ENCODE assay signal across 8 cellular contexts in genomic region chr7:30136339-30136738, GRCh38. TPM values are rescaled to one million over a fixed set of nuclear protein-coding genes. Genes with fewer than 3 reads are reported as not detected.
DNase-seq lines count a peak whose midpoint lies in the region; ATAC-seq and FAIRE-seq lines count a peak whose summit lies in the region.

No MANE protein-coding gene starts in this region.

- H3K27ac Mint-ChIP-seq in activated T-helper 1 cell treated with anti-CD3 and anti-CD28 coated beads, Interleukin-12 subunit alpha, Interleukin-12 subunit beta, Interleukin-2, Interleukin-4 antibody, amounts not matched to agents 30 ng/mL and 10 ng/mL and 1 ng/mL, durations not matched to agents 14 hours and 24 hours and 36 hours = peak overlapping the region; percentile 80
- H3K27ac Mint-ChIP-seq in stimulated activated naive CD8-positive, alpha-beta T cell treated with anti-CD3 and anti-CD28 coated beads, Interleukin-15, amount 100 ng/mL, for 72 hours = no peak overlapping the region

- intact Hi-C loops in activated T-helper 1 cell treated with anti-CD3 and anti-CD28 coated beads, Interleukin-12 subunit alpha, Interleukin-12 subunit beta, Interleukin-2, Interleukin-4 antibody, amounts not matched to agents 30 ng/mL and 10 ng/mL and 1 ng/mL, durations not matched to agents 14 hours and 24 hours and 36 hours (cut with micrococcal nuclease) = no loop called here

- H3K27me3 Mint-ChIP-seq in activated T-helper 1 cell treated with anti-CD3 and anti-CD28 coated beads, Interleukin-12 subunit alpha, Interleukin-12 subunit beta, Interleukin-2, Interleukin-4 antibody, amounts not matched to agents 30 ng/mL and 10 ng/mL and 1 ng/mL, durations not matched to agents 14 hours and 24 hours and 36 hours (ENCODE audit: insufficient read depth) = peaks cover 11% of the 10 kb centered on the region
- peaks cover 17% of the 10 kb centered on the region for H3K27me3 Mint-ChIP-seq in stimulated activated naive CD8-positive, alpha-beta T cell treated with anti-CD3 and anti-CD28 coated beads, Interleukin-15, amount 100 ng/mL, for 72 hours

- H3K36me3 Mint-ChIP-seq in activated T-helper 1 cell treated with anti-CD3 and anti-CD28 coated beads, Interleukin-12 subunit alpha, Interleukin-12 subunit beta, Interleukin-2, Interleukin-4 antibody, amounts not matched to agents 30 ng/mL and 10 ng/mL and 1 ng/mL, durations not matched to agents 14 hours and 24 hours and 36 hours (ENCODE audit: low read depth) = no peaks in the 10 kb centered on the region

- H3K4me3 Mint-ChIP-seq in activated T-helper 1 cell treated with anti-CD3 and anti-CD28 coated beads, Interleukin-12 subunit alpha, Interleukin-12 subunit beta, Interleukin-2, Interleukin-4 antibody, amounts not matched to agents 30 ng/mL and 10 ng/mL and 1 ng/mL, durations not matched to agents 14 hours and 24 hours and 36 hours = peak overlapping the region; percentile 89
- peak overlapping the region; percentile 85 to 87 for H3K4me3 Mint-ChIP-seq in stimulated activated naive CD8-positive, alpha-beta T cell treated with anti-CD3 and anti-CD28 coated beads, Interleukin-15, amount 100 ng/mL, for 72 hours

- peak overlapping the region; percentile 81 for H3K4me3 ChIP-seq in iPS-18c (ENCODE audit: insufficient read depth, low read depth, low read length)

- no peaks in the 10 kb centered on the region for H3K9me3 Mint-ChIP-seq in activated T-helper 1 cell treated with anti-CD3 and anti-CD28 coated beads, Interleukin-12 subunit alpha, Interleukin-12 subunit beta, Interleukin-2, Interleukin-4 antibody, amounts not matched to agents 30 ng/mL and 10 ng/mL and 1 ng/mL, durations not matched to agents 14 hours and 24 hours and 36 hours
- H3K9me3 Mint-ChIP-seq in stimulated activated naive CD8-positive, alpha-beta T cell treated with anti-CD3 and anti-CD28 coated beads, Interleukin-15, amount 100 ng/mL, for 72 hours = no peaks in the 10 kb centered on the region

- peaks cover 6% of the 10 kb centered on the region for H3K4me1 Mint-ChIP-seq in activated T-helper 1 cell treated with anti-CD3 and anti-CD28 coated beads, Interleukin-12 subunit alpha, Interleukin-12 subunit beta, Interleukin-2, Interleukin-4 antibody, amounts not matched to agents 30 ng/mL and 10 ng/mL and 1 ng/mL, durations not matched to agents 14 hours and 24 hours and 36 hours (ENCODE audit: low read depth)
- peaks cover 10% of the 10 kb centered on the region for H3K4me1 Mint-ChIP-seq in stimulated activated naive CD8-positive, alpha-beta T cell treated with anti-CD3 and anti-CD28 coated beads, Interleukin-15, amount 100 ng/mL, for 72 hours

- FAIRE-seq in HTR-8/SVneo (lab: Jason Lieb, UNC) = no peak

- no peaks in the 10 kb centered on the region for H3K9me3 ChIP-seq in iPS-18c (ENCODE audit: control insufficient read depth, insufficient read depth, low read length)

- peak; percentile 29 to 57 for DNase-seq in NCI-H2081 (lab: John Stamatoyannopoulos, UW)
- DNase-seq in NCI-H2081 treated with DMSO at 0.1 percent for 48 hours (lab: John Stamatoyannopoulos, UW) = no peak
- DNase-seq in activated T-helper 1 cell treated with anti-CD3 and anti-CD28 coated beads, Interleukin-12 subunit alpha, Interleukin-12 subunit beta, Interleukin-2, Interleukin-4 antibody, amounts not matched to agents 30 ng/mL and 10 ng/mL and 1 ng/mL, durations not matched to agents 14 hours and 24 hours and 36 hours (ENCODE audit: low spot score) = no peak
- no peak for DNase-seq in stimulated activated naive CD8-positive, alpha-beta T cell treated with anti-CD3 and anti-CD28 coated beads, Interleukin-15, amount 100 ng/mL, for 72 hours
- no peak for DNase-seq in HTR-8/SVneo (ENCODE audit: insufficient read length, low spot score)

- ATAC-seq in stimulated activated naive CD8-positive, alpha-beta T cell treated with anti-CD3 and anti-CD28 coated beads, Interleukin-15, amount 100 ng/mL, for 72 hours = no peak
- ATAC-seq in HG03565 (IDR thresholded peaks at IDR 0.05; ENCODE audit: unreplicated experiment) (no peak), GM21360 (IDR thresholded peaks at IDR 0.05; ENCODE audit: unreplicated experiment) (no peak)

RNA-seq across cellular contexts. Expression of gene MTURN, which starts 1.6 kb away (rescaled TPM):
- 3.9 and 4.3 TPM in 2 replicates for total RNA-seq in activated T-helper 1 cell treated with anti-CD3 and anti-CD28 coated beads, Interleukin-12 subunit alpha, Interleukin-12 subunit beta, Interleukin-2, Interleukin-4 antibody, amounts not matched to agents 30 ng/mL and 10 ng/mL and 1 ng/mL, durations not matched to agents 14 hours and 24 hours and 36 hours

Comparison
In these comparisons a context has a peak if more than half of its experiments do, and no peak if none do; other contexts are left out.
1. DNase-seq: peak in NCI-H2081 (2 of 2); none in NCI-H2081 treated with DMSO at 0.1 percent for 48 hours (single experiment), activated T-helper 1 cell treated with anti-CD3 and anti-CD28 coated beads, Interleukin-12 subunit alpha, Interleukin-12 subunit beta, Interleukin-2, Interleukin-4 antibody, amounts not matched to agents 30 ng/mL and 10 ng/mL and 1 ng/mL, durations not matched to agents 14 hours and 24 hours and 36 hours (single experiment), stimulated activated naive CD8-positive, alpha-beta T cell treated with anti-CD3 and anti-CD28 coated beads, Interleukin-15, amount 100 ng/mL, for 72 hours (0 of 2) and HTR-8/SVneo (single experiment).